In genomic region chr15:75149911-75150709, GRCh38 we compare ENCODE assay signal across 12 cellular contexts. TPM values are rescaled to one million over a fixed set of nuclear protein-coding genes. Genes with fewer than 3 reads are reported as not detected.
A peak's percentile ranks its signal among the peaks of the same experiment; 100 is the strongest.
DNase-seq lines count a peak whose midpoint lies in the region; ATAC-seq, FAIRE-seq and TF ChIP-seq lines count a peak whose summit lies in the region.
"Had no signal": no experiment of that assay in that cellular context is flagged by ENCODE, and none has a peak within 500 bp of the region (broad histone marks: within the 10 kb centered on the region; RNA-seq: fewer than 3 reads in every experiment).

No MANE protein-coding gene starts in this region.

- CTCF ChIA-PET in A549 (lab: Yijun Ruan, JAX): interaction anchor here (0.8 to 1.6 kb wide), 5 partner anchors 37 to 120 kb away, joined by 3 to 6 read pairs (median 4); partner anchors contain the start of gene C15orf39

- no peak for TF ChIP-seq EP300 in A549 (IDR thresholded peaks at IDR 0.05)

- peak overlapping the region; percentile 48 for H3K4me2 ChIP-seq in A549

- no peaks in the 10 kb centered on the region for H3K9me3 ChIP-seq in A549

- H3K9me3 Mint-ChIP-seq in activated CD4-positive, alpha-beta T cell treated with anti-CD3 and anti-CD28 coated beads, Interleukin-2, amount 10 ng/mL, durations not matched to agents 24 days and 14 days: peaks cover 3% of the 10 kb centered on the region

- no peak for TF ChIP-seq RAD21 in A549 (conservative IDR thresholded peaks at IDR 0.05 in 1 of 2, IDR thresholded peaks at IDR 0.05 in 1 of 2)

- peaks cover 24% of the 10 kb centered on the region for H3K4me1 ChIP-seq in A549

- WGBS in A549 (ENCODE audit: missing lambda C conversion rate): 65% methylated on average over 4 of the region's 4 CpGs

- H3K4me3 ChIP-seq in A549: no peak overlapping the region
- no peak overlapping the region for H3K4me3 ChIP-seq in fibroblast of villous mesenchyme (ENCODE audit: low read depth, low read length)
- H3K4me3 ChIP-seq: heart left ventricle, Peyer's patch, upper lobe of left lung had no signal

- peak overlapping the region; percentile 30 to 40; a peak in 3 of 6 replicates for H3K27ac ChIP-seq in A549
- H3K27ac ChIP-seq: heart left ventricle, Peyer's patch, upper lobe of left lung had no signal

- no peak overlapping the region for H3K27ac Mint-ChIP-seq in activated CD4-positive, alpha-beta T cell treated with anti-CD3 and anti-CD28 coated beads, Interleukin-2, amount 10 ng/mL, durations not matched to agents 24 days and 14 days

- H3K27me3 Mint-ChIP-seq in activated CD4-positive, alpha-beta T cell treated with anti-CD3 and anti-CD28 coated beads, Interleukin-2, amount 10 ng/mL, durations not matched to agents 24 days and 14 days: no peaks in the 10 kb centered on the region

- H3K4me1 Mint-ChIP-seq in activated CD4-positive, alpha-beta T cell treated with anti-CD3 and anti-CD28 coated beads, Interleukin-2, amount 10 ng/mL, durations not matched to agents 24 days and 14 days: peaks cover 23% of the 10 kb centered on the region

- peak in 1 of 2 experiments; percentile 63; a peak in 3 of 6 replicates for ATAC-seq in A549
- no peak for ATAC-seq in GM18867 (IDR thresholded peaks at IDR 0.05; ENCODE audit: unreplicated experiment)

- FAIRE-seq in A549 (lab: Jason Lieb, UNC) (no peak), GM12891 (lab: Jason Lieb, UNC) (peak; percentile 48), GM12892 (lab: Jason Lieb, UNC) (no peak), D721Med (lab: Jason Lieb, UNC) (no peak)

- H3K4me3 Mint-ChIP-seq in activated CD4-positive, alpha-beta T cell treated with anti-CD3 and anti-CD28 coated beads, Interleukin-2, amount 10 ng/mL, durations not matched to agents 24 days and 14 days: no peak overlapping the region

- intact Hi-C loops in activated CD4-positive, alpha-beta T cell treated with anti-CD3 and anti-CD28 coated beads, Interleukin-2, amount 10 ng/mL, durations not matched to agents 24 days and 14 days (cut with micrococcal nuclease): loop anchor here (5.0 kb wide), 1 partner anchor 37 kb away; no protein-coding TSS in a partner anchor

- DNase-seq in A549 (ENCODE audit: low read depth in 1 of 2, low spot score in 1 of 2) (peak in 1 of 2 experiments; percentile 79), GM12891 (ENCODE audit: insufficient read length, low spot score) (no peak), SW480 (ENCODE audit: low spot score) (peak; percentile 54), fibroblast of villous mesenchyme (ENCODE audit: low read depth) (peak; percentile 96), GM12892 (ENCODE audit: insufficient read length) (no peak), D721Med (ENCODE audit: insufficient read length, low spot score) (no peak)
- no peak for DNase-seq in activated CD4-positive, alpha-beta T cell treated with anti-CD3 and anti-CD28 coated beads, Interleukin-2, amount 10 ng/mL, durations not matched to agents 24 days and 14 days
- DNase-seq: heart left ventricle, NCI-H1436 treated with DMSO at 0.1 percent for 48 hours, Peyer's patch, upper lobe of left lung had no signal

- no peak for TF ChIP-seq POLR2A in A549 (IDR thresholded peaks at IDR 0.05; ENCODE audit: low read length)
- no peak for TF ChIP-seq POLR2A in GM12891 (IDR thresholded peaks at IDR 0.05; ENCODE audit: low read depth, low read length)
- no peak for TF ChIP-seq POLR2A in GM12892 (IDR thresholded peaks at IDR 0.05; ENCODE audit: low read depth, low read length)

- no peaks in the 10 kb centered on the region for H3K36me3 Mint-ChIP-seq in activated CD4-positive, alpha-beta T cell treated with anti-CD3 and anti-CD28 coated beads, Interleukin-2, amount 10 ng/mL, durations not matched to agents 24 days and 14 days (ENCODE audit: low read depth)

- TF ChIP-seq CTCF in A549 (IDR thresholded peaks at IDR 0.05) (no peak), fibroblast of villous mesenchyme (IDR thresholded peaks at IDR 0.05; ENCODE audit: insufficient read depth, low read depth, low read length) (no peak), D721Med (IDR thresholded peaks at IDR 0.05; ENCODE audit: insufficient read depth, missing control alignments) (no peak)

- POLR2A ChIA-PET in A549 (lab: Yijun Ruan, JAX): interaction anchor here (0.8 kb wide), 1 partner anchor 52 kb away, joined by 3 read pairs; the partner anchor contains the start of gene C15orf39

TF ChIP-seq in A549, 52 proteins besides CTCF, POLR2A, EP300 and RAD21:
- TF ChIP-seq JUNB (IDR thresholded peaks at IDR 0.05): no peak
- TF ChIP-seq NFE2L2 (conservative IDR thresholded peaks at IDR 0.05; ENCODE audit: low read length): no peak
- TF ChIP-seq MAZ (IDR thresholded peaks at IDR 0.05; ENCODE audit: borderline replicate concordance, low read depth, low read length): no peak
- no peak for TF ChIP-seq FOSL2 (IDR thresholded peaks at IDR 0.05)
- TF ChIP-seq FOSL2 (CRISPR knock-in tag; IDR thresholded peaks at IDR 0.05): no peak
- no peak for TF ChIP-seq HOXB5 (CRISPR knock-in tag; IDR thresholded peaks at IDR 0.05)
- no peak for TF ChIP-seq CHD2 (IDR thresholded peaks at IDR 0.05; ENCODE audit: low read length, partially characterized antibody)
- no peak for TF ChIP-seq HEYL (CRISPR knock-in tag; IDR thresholded peaks at IDR 0.05)
- no peak for TF ChIP-seq SMC3 (IDR thresholded peaks at IDR 0.05)
- no peak for TF ChIP-seq TFCP2L1 (CRISPR knock-in tag; IDR thresholded peaks at IDR 0.05)
- TF ChIP-seq NR3C1 (IDR thresholded peaks at IDR 0.05): no peak
- no peak for TF ChIP-seq PHF8 (IDR thresholded peaks at IDR 0.05; ENCODE audit: borderline replicate concordance, low read depth)
- TF ChIP-seq CBX2 (IDR thresholded peaks at IDR 0.05; ENCODE audit: borderline replicate concordance, low read depth): no peak
- TF ChIP-seq ZFP36 (IDR thresholded peaks at IDR 0.05; ENCODE audit: borderline replicate concordance, partially characterized antibody): no peak
- TF ChIP-seq BCL3 (IDR thresholded peaks at IDR 0.05): no peak
TF ChIP-seq in A549: peak in this region for 0.

TF ChIP-seq in GM12891, 5 proteins besides CTCF, POLR2A, EP300 and RAD21:
- TF ChIP-seq TAF1 (IDR thresholded peaks at IDR 0.05; ENCODE audit: low read depth, low read length) (no peak), PAX5 (IDR thresholded peaks at IDR 0.05; ENCODE audit: insufficient read depth, low read length, severe bottlenecking) (no peak), POLR2AphosphoS5 (IDR thresholded peaks at IDR 0.05; ENCODE audit: low read depth, low read length) (no peak), SPI1 (IDR thresholded peaks at IDR 0.05; ENCODE audit: low read depth, low read length) (no peak), POU2F2 (IDR thresholded peaks at IDR 0.05; ENCODE audit: low read depth, low read length) (no peak)

RNA-seq across cellular contexts. Expression of gene C15orf39, which starts 51.6 kb away (rescaled TPM):
- polyA plus RNA-seq in A549 (2011; rRNA removed) (5.7 and 8.8 TPM in 2 replicates), A549 (2017; fragmentation: RNase III; extraction: RNeasy Plus Mini Kit Qiagen cat#74134 plus additional on column Dnase treatment) (14.7 to 16.7 TPM (median 15.1 TPM) in 3 replicates)
- 9.8 and 14.9 TPM in 2 replicates for polyA plus RNA-seq in A549 (2012; cell fraction: cytosol; rRNA removed)
- 23.5 and 28.0 TPM in 2 replicates for polyA plus RNA-seq in A549 (2012; cell fraction: nucleus; rRNA removed)
- polyA minus RNA-seq in A549 (2011; rRNA and poly(A)+ RNA removed): 17.5 and 20.4 TPM in 2 replicates
- 41.0 TPM for polyA plus RNA-seq in GM12891 (2012; ENCODE audit: low read depth, missing spikeins)
- 8.1 and 9.1 TPM in 2 replicates for total RNA-seq in fibroblast of villous mesenchyme
- 16.9 TPM for polyA plus RNA-seq in GM12892 (2012; ENCODE audit: missing spikeins)
- 43.2 and 43.9 TPM in 2 replicates for total RNA-seq in activated CD4-positive, alpha-beta T cell treated with anti-CD3 and anti-CD28 coated beads, Interleukin-2, amount 10 ng/mL, durations not matched to agents 24 days and 14 days

Comparison
In these comparisons a context has a peak if more than half of its experiments do, and no peak if none do; other contexts are left out.
1. DNase-seq: peak in SW480 (single experiment) and fibroblast of villous mesenchyme (single experiment); none in GM12891 (single experiment), GM12892 (single experiment), D721Med (single experiment) and activated CD4-positive, alpha-beta T cell treated with anti-CD3 and anti-CD28 coated beads, Interleukin-2, amount 10 ng/mL, durations not matched to agents 24 days and 14 days (single experiment).